Comparison of ENCODE assay signal across 20 cellular contexts in the genomic region with DNA sequence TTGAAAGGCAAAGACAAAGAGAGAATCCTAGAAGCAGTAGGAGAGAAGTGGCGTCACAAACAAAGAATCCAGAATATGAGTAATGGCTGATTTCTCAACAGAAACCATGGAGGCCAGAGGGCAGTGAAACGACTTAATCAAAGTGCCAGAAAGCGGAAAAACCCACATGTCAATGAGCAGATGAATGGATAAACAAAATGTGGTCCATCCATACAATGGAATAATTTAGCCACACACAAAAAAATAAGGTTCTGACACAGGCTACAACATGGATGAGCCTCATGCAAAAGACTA. TPM values are rescaled to one million over a fixed set of nuclear protein-coding genes. Genes with fewer than 3 reads are reported as not detected.
A peak's percentile ranks its signal among the peaks of the same experiment; 100 is the strongest.
DNase-seq lines count a peak whose midpoint lies in the region; ATAC-seq, FAIRE-seq and TF ChIP-seq lines count a peak whose summit lies in the region.
"Had no signal": no experiment of that assay in that cellular context is flagged by ENCODE, and none has a peak within 500 bp of the region (broad histone marks: within the 10 kb centered on the region; RNA-seq: fewer than 3 reads in every experiment).

No MANE protein-coding gene starts in this region.

- no peak overlapping the region for H3K9ac ChIP-seq in kidney (ENCODE audit: low read length in 2 of 2)
- H3K9ac ChIP-seq: BLaER1 treated with 17β-estradiol and CSF1 and Interleukin-3, amounts not matched to agents 10 nM and 100 nM had no signal

- H3K4me1 Mint-ChIP-seq in Caco-2 (ENCODE audit: low read depth, unreplicated experiment) = no peaks in the 10 kb centered on the region
- H3K4me1 Mint-ChIP-seq: GM23338; naive B cell; stimulated activated memory B cell treated with anti-CD40 and anti-IgM and Interleukin-4, amounts not matched to agents 10 μg/mL and 1 μg/mL and 100 μg/mL, for 72 hours had no signal

- FAIRE-seq in kidney (lab: Jason Lieb, UNC) = no peak
- FAIRE-seq: urothelium cell line had no signal

- DNase-seq in AG09309 (ENCODE audit: low read depth) = peak; percentile 45
- peak; percentile 52 for DNase-seq in HT1080 (ENCODE audit: low read depth)
- DNase-seq in astrocyte of the spinal cord (ENCODE audit: low read depth, low spot score) = peak; percentile 35
- peak in 1 of 2 donors; percentile 14 for DNase-seq in left lung
- DNase-seq in Right ventricle myocardium inferior (ENCODE audit: missing footprints) = no peak
- no peak for DNase-seq in Caco-2
- no peak for DNase-seq in kidney
- DNase-seq: naive B cell; NCI-H2081; NCI-H82; retina; SHP77 treated with DMSO at 0.1 percent for 48 hours; stimulated activated CD4-positive, alpha-beta T cell treated with anti-CD3 and anti-CD28 coated beads, Interleukin-2, amount 100 ng/mL, for 48 hours had no signal

- H3K9me3 Mint-ChIP-seq in Caco-2 (ENCODE audit: unreplicated experiment) = no peaks in the 10 kb centered on the region
- H3K9me3 Mint-ChIP-seq: GM23338; naive B cell; stimulated activated memory B cell treated with anti-CD40 and anti-IgM and Interleukin-4, amounts not matched to agents 10 μg/mL and 1 μg/mL and 100 μg/mL, for 72 hours had no signal

- H3K27me3 Mint-ChIP-seq in Caco-2 (ENCODE audit: insufficient read depth, unreplicated experiment) = no peaks in the 10 kb centered on the region
- H3K27me3 Mint-ChIP-seq: naive B cell had no signal

- intact Hi-C loops in left lung (cut with DNase I) (no loop called here), Right ventricle myocardium inferior (cut with DNase I) (no loop called here), Caco-2 (cut with micrococcal nuclease; ENCODE audit: unreplicated experiment) (no loop called here), kidney (cut with DNase I) (no loop called here)

- CTCF ChIA-PET in Caco-2 (lab: Charles Lee) = no interaction called here

- no TSS peak for BruUV-seq in Caco-2 (replicated peaks; lab: Mats Ljungman, UMichigan)

- H3K4me3 Mint-ChIP-seq in Caco-2 (ENCODE audit: unreplicated experiment) = no peak overlapping the region
- H3K4me3 Mint-ChIP-seq: GM23338; naive B cell; stimulated activated memory B cell treated with anti-CD40 and anti-IgM and Interleukin-4, amounts not matched to agents 10 μg/mL and 1 μg/mL and 100 μg/mL, for 72 hours had no signal

- H3K27me3 ChIP-seq in left lung (no peaks in the 10 kb centered on the region), Caco-2 (replicated peaks; ENCODE audit: control insufficient read depth, insufficient read depth, low read length) (no peaks in the 10 kb centered on the region)
- H3K27me3 ChIP-seq: adrenal gland; BLaER1 treated with 17β-estradiol and CSF1 and Interleukin-3, amounts not matched to agents 10 nM and 100 nM had no signal

- ATAC-seq in left lung (peak; percentile 43), HG03342 (IDR thresholded peaks at IDR 0.05; ENCODE audit: unreplicated experiment) (no peak), Right ventricle myocardium inferior (no peak)
- ATAC-seq: GM23338; stimulated activated memory B cell treated with anti-CD40 and anti-IgM and Interleukin-4, amounts not matched to agents 10 μg/mL and 1 μg/mL and 100 μg/mL, for 72 hours had no signal

- POLR2A ChIA-PET in Caco-2 (lab: Charles Lee) = no interaction called here

- H3K4me1 ChIP-seq in left lung = no peaks in the 10 kb centered on the region
- no peaks in the 10 kb centered on the region for H3K4me1 ChIP-seq in Caco-2
- no peaks in the 10 kb centered on the region for H3K4me1 ChIP-seq in kidney (ENCODE audit: control insufficient read depth in 1 of 2, insufficient read depth in 1 of 2, low read depth in 1 of 2, low read length in 2 of 2)
- H3K4me1 ChIP-seq: adrenal gland had no signal

- H3K36me3 Mint-ChIP-seq in Caco-2 (ENCODE audit: insufficient read depth, unreplicated experiment) = peaks cover 5% of the 10 kb centered on the region
- H3K36me3 Mint-ChIP-seq: naive B cell; stimulated activated memory B cell treated with anti-CD40 and anti-IgM and Interleukin-4, amounts not matched to agents 10 μg/mL and 1 μg/mL and 100 μg/mL, for 72 hours had no signal

- in situ Hi-C loops in astrocyte of the spinal cord (cut with HindIII; ENCODE audit: low sequenced_read_pairs) = loop anchor here (25.0 kb wide), 1 partner anchor 107 kb away; a partner anchor contains a TSS

- H3K27ac ChIP-seq in left lung (no peak overlapping the region), kidney (ENCODE audit: low read depth in 2 of 2, low read length in 2 of 2) (no peak overlapping the region)
- H3K27ac ChIP-seq: adrenal gland; BLaER1 treated with 17β-estradiol and CSF1 and Interleukin-3, amounts not matched to agents 10 nM and 100 nM; VCaP had no signal

- H3K9me3 ChIP-seq in left lung (no peaks in the 10 kb centered on the region), Caco-2 (no peaks in the 10 kb centered on the region), kidney (ENCODE audit: control insufficient read depth in 1 of 2, low read length in 2 of 2) (no peaks in the 10 kb centered on the region)
- H3K9me3 ChIP-seq: adrenal gland had no signal

- H3K36me3 ChIP-seq in left lung = peaks cover 0 to 28% of the 10 kb centered on the region in 2 donors
- no peaks in the 10 kb centered on the region for H3K36me3 ChIP-seq in Caco-2 (ENCODE audit: control insufficient read depth, insufficient read depth, low read length)
- no peaks in the 10 kb centered on the region for H3K36me3 ChIP-seq in kidney (ENCODE audit: control insufficient read depth in 1 of 2, insufficient read depth in 2 of 2, low read length in 2 of 2)
- H3K36me3 ChIP-seq: adrenal gland; BLaER1 treated with 17β-estradiol and CSF1 and Interleukin-3, amounts not matched to agents 10 nM and 100 nM had no signal

- no peak overlapping the region for H3K27ac Mint-ChIP-seq in Caco-2 (ENCODE audit: unreplicated experiment)
- H3K27ac Mint-ChIP-seq: GM23338; stimulated activated memory B cell treated with anti-CD40 and anti-IgM and Interleukin-4, amounts not matched to agents 10 μg/mL and 1 μg/mL and 100 μg/mL, for 72 hours had no signal

- TF ChIP-seq CTCF in AG09309 (IDR thresholded peaks at IDR 0.05; ENCODE audit: control insufficient read depth, insufficient read depth, low read depth, low read length, missing control alignments) (no peak), astrocyte of the spinal cord (IDR thresholded peaks at IDR 0.05; ENCODE audit: low read depth, low read length) (no peak), left lung (IDR thresholded peaks at IDR 0.05) (no peak), Caco-2 (IDR thresholded peaks at IDR 0.05; ENCODE audit: insufficient read depth in 1 of 2, low read depth in 1 of 2, low read length in 1 of 2, severe bottlenecking in 1 of 2, unreplicated experiment in 1 of 2) (no peak), kidney (IDR thresholded peaks at IDR 0.05; ENCODE audit: borderline replicate concordance, extremely low read depth, insufficient read depth) (no peak)

- no peak overlapping the region for H3K4me3 ChIP-seq in AG09309 (ENCODE audit: control insufficient read depth, low read depth, low read length)
- no peak overlapping the region for H3K4me3 ChIP-seq in astrocyte of the spinal cord (ENCODE audit: low read depth, low read length)
- H3K4me3 ChIP-seq in left lung = no peak overlapping the region
- no peak overlapping the region for H3K4me3 ChIP-seq in Caco-2 (ENCODE audit: low read depth, low read length)
- H3K4me3 ChIP-seq in kidney (ENCODE audit: low read length in 2 of 2) = no peak overlapping the region
- H3K4me3 ChIP-seq: adrenal gland; BLaER1 treated with 17β-estradiol and CSF1 and Interleukin-3, amounts not matched to agents 10 nM and 100 nM; GM23338 had no signal

RNA-seq across cellular contexts. Expression of a gene that starts 52.2 kb away (rescaled TPM):
- 61.9 and 89.2 TPM in 2 replicates for total RNA-seq in HT1080 (2014; rRNA removed; shearing (Covaris generic))
- 51.5 and 58.4 TPM in 2 replicates for polyA plus RNA-seq in HT1080 (2015; cell fraction: cytosol; rRNA removed)
- polyA plus RNA-seq in HT1080 (2015; cell fraction: nucleus; rRNA removed) = 99.7 and 103 TPM in 2 replicates
- total RNA-seq in left lung = 10 to 100 TPM; 64.6 to 69.0 TPM
- 65.6 TPM for total RNA-seq in Right ventricle myocardium inferior
- 85.4 and 90.4 TPM in 2 replicates for total RNA-seq in Caco-2 (2022)
- total RNA-seq in kidney = 69.7 TPM
- polyA plus RNA-seq in kidney (ENCODE audit: insufficient read depth, low read depth, low replicate concordance) = 33.7 TPM

Comparison
In these comparisons a context has a peak if more than half of its experiments do, and no peak if none do; other contexts are left out.
1. DNase-seq: peak in AG09309 (single experiment), HT1080 (single experiment) and astrocyte of the spinal cord (single experiment); none in Right ventricle myocardium inferior (single experiment), Caco-2 (0 of 2) and kidney (single experiment).